Comparison of ENCODE assay signal across 18 cellular contexts in genomic region chr4:57104706-57105560, GRCh38. TPM values are rescaled to one million over a fixed set of nuclear protein-coding genes. Genes with fewer than 3 reads are reported as not detected.
DNase-seq lines count a peak whose midpoint lies in the region; ATAC-seq and TF ChIP-seq lines count a peak whose summit lies in the region.
"Had no signal": no experiment of that assay in that cellular context is flagged by ENCODE, and none has a peak within 500 bp of the region (broad histone marks: within the 10 kb centered on the region; RNA-seq: fewer than 3 reads in every experiment).

No MANE protein-coding gene starts in this region.

- H3K4me3 Mint-ChIP-seq in HFFc6 (peak overlapping the region; percentile 15), chondrocyte (ENCODE audit: unreplicated experiment) (peak overlapping the region; percentile 90)
- H3K4me3 Mint-ChIP-seq: GM23338 had no signal

- H3K9ac ChIP-seq in mesenchymal stem cell (ENCODE audit: low read length) (no peak overlapping the region), stomach smooth muscle (ENCODE audit: low read length in 2 of 2) (no peak overlapping the region)

- no peak for DNase-seq in HFFc6
- no peak for DNase-seq in chondrocyte (ENCODE audit: low spot score)
- DNase-seq in mesenchymal stem cell = peak; percentile 79
- DNase-seq in mucosa of gallbladder (ENCODE audit: low spot score) = no peak
- no peak for DNase-seq in germinal center (ENCODE audit: low spot score)
- DNase-seq in body of pancreas = no peak
- no peak for DNase-seq in SK-N-DZ (ENCODE audit: low spot score)
- DNase-seq: activated CD4-positive, alpha-beta T cell treated with anti-CD3 and anti-CD28 coated beads for 1 hour; activated CD8-positive, alpha-beta memory T cell treated with anti-CD3 and anti-CD28 coated beads, Interleukin-2, amount 50 U/mL, for 4 hours; activated gamma-delta T cell treated with Interleukin-2 at 50 U/mL for 16 hours; BE2C; NCI-H1417 treated with DMSO at 0.1 percent for 48 hours; NCI-H2227 treated with DMSO at 0.1 percent for 48 hours; stimulated activated naive CD4-positive, alpha-beta T cell treated with Interleukin-2 at 50 U/mL for 16 hours had no signal

- H3K27me3 Mint-ChIP-seq in HFFc6 (ENCODE audit: insufficient read depth) (peaks cover 9% of the 10 kb centered on the region), chondrocyte (ENCODE audit: low read depth) (no peaks in the 10 kb centered on the region)

- H3K14ac ChIP-seq in mesenchymal stem cell (ENCODE audit: low read length in 2 of 2) = peak overlapping the region in 1 of 2 experiments; percentile 65

- no peak overlapping the region for H2BK5ac ChIP-seq in mesenchymal stem cell (ENCODE audit: low read depth, low read length, poor library complexity, severe bottlenecking)

- no peak overlapping the region for H3K23ac ChIP-seq in mesenchymal stem cell (ENCODE audit: low read length in 2 of 2)

- H2AFZ ChIP-seq in mesenchymal stem cell (ENCODE audit: low read depth, low read length) = no peak overlapping the region
- H2AFZ ChIP-seq: GM23338 had no signal

- H4K8ac ChIP-seq in mesenchymal stem cell (ENCODE audit: low read length) = no peak overlapping the region

- peaks cover 0 to 10% of the 10 kb centered on the region in 2 experiments for H3K36me3 ChIP-seq in mesenchymal stem cell (ENCODE audit: control insufficient read depth in 1 of 2, insufficient read depth in 2 of 2, low read depth in 1 of 2, low read length in 2 of 2)
- no peaks in the 10 kb centered on the region for H3K36me3 ChIP-seq in stomach smooth muscle (ENCODE audit: control insufficient read depth in 2 of 2, insufficient read depth in 2 of 2, low read length in 2 of 2)
- H3K36me3 ChIP-seq in body of pancreas (replicated peaks in 1 of 2; ENCODE audit: insufficient read depth in 1 of 2, low read depth in 2 of 2) = no peaks in the 10 kb centered on the region
- H3K36me3 ChIP-seq: BE2C, neutrophil had no signal

- H3K4ac ChIP-seq in mesenchymal stem cell (ENCODE audit: low read depth in 1 of 2, low read length in 2 of 2) = peak overlapping the region in 1 of 2 experiments; percentile 49

- H3K9me3 Mint-ChIP-seq in HFFc6 (peaks cover 21% of the 10 kb centered on the region), chondrocyte (ENCODE audit: low read depth) (no peaks in the 10 kb centered on the region)
- H3K9me3 Mint-ChIP-seq: GM23338 had no signal

- peaks cover 6% of the 10 kb centered on the region for H3K4me1 ChIP-seq in mesenchymal stem cell (ENCODE audit: control insufficient read depth, insufficient read depth, low read depth, low read length)
- peaks cover 32% of the 10 kb centered on the region for H3K4me1 ChIP-seq in stomach smooth muscle (ENCODE audit: control insufficient read depth, insufficient read depth, low read length)
- peaks cover 27% of the 10 kb centered on the region for H3K4me1 ChIP-seq in body of pancreas

- H3K27ac ChIP-seq in mesenchymal stem cell (ENCODE audit: low read length, poor library complexity, severe bottlenecking) = peak overlapping the region; percentile 41
- peak overlapping the region; percentile 93 for H3K27ac ChIP-seq in stomach smooth muscle (ENCODE audit: low read length)
- peak overlapping the region in 1 of 4 donors; percentile 10 for H3K27ac ChIP-seq in body of pancreas
- H3K27ac ChIP-seq: neutrophil had no signal

- H2AK5ac ChIP-seq in mesenchymal stem cell (ENCODE audit: low read length, severe bottlenecking) = no peak overlapping the region

- TF ChIP-seq CTCF in HFFc6 (IDR thresholded peaks at IDR 0.05) (no peak), chondrocyte (IDR thresholded peaks at IDR 0.05) (no peak), body of pancreas (IDR thresholded peaks at IDR 0.05) (no peak)

- H3K36me3 Mint-ChIP-seq in HFFc6 (ENCODE audit: low read depth) (peaks cover 66% of the 10 kb centered on the region), chondrocyte (ENCODE audit: low read depth) (peaks cover 59% of the 10 kb centered on the region)
- H3K36me3 Mint-ChIP-seq: brain had no signal

- 95% methylated on average over 2 of the region's 4 CpGs for WGBS in mesenchymal stem cell
- WGBS in body of pancreas, 2 donors = 65 to 74% methylated on average over 4 of the region's 4 CpGs

- TF ChIP-seq POLR2A in body of pancreas (IDR thresholded peaks at IDR 0.05) = no peak

- no peak for ATAC-seq in body of pancreas
- ATAC-seq: GM23338 had no signal

- intact Hi-C loops in body of pancreas (cut with DNase I) = no loop called here

- H3K18ac ChIP-seq in mesenchymal stem cell (ENCODE audit: low read depth in 1 of 2, low read length in 2 of 2) = peak overlapping the region; percentile 21 to 23

- no peaks in the 10 kb centered on the region for H3K79me1 ChIP-seq in mesenchymal stem cell (replicated peaks; ENCODE audit: low read length, poor library complexity, severe bottlenecking)

- H2BK15ac ChIP-seq in mesenchymal stem cell (ENCODE audit: low read depth, poor library complexity, severe bottlenecking) = no peak overlapping the region

- H3K9me3 ChIP-seq in mesenchymal stem cell (ENCODE audit: control insufficient read depth, low read length) = no peaks in the 10 kb centered on the region
- no peaks in the 10 kb centered on the region for H3K9me3 ChIP-seq in stomach smooth muscle (ENCODE audit: control insufficient read depth in 2 of 2, low read length in 2 of 2)
- H3K9me3 ChIP-seq in body of pancreas = no peaks in the 10 kb centered on the region
- H3K9me3 ChIP-seq: BE2C, neutrophil had no signal

- no peak overlapping the region for H4K91ac ChIP-seq in mesenchymal stem cell (ENCODE audit: low read length)

- H3K4me1 Mint-ChIP-seq in HFFc6 (ENCODE audit: low read depth) = peaks cover 95% of the 10 kb centered on the region
- H3K4me1 Mint-ChIP-seq in chondrocyte (ENCODE audit: low read depth) = peaks cover 69% of the 10 kb centered on the region

- peak overlapping the region; percentile 70 for H3K27ac Mint-ChIP-seq in HFFc6
- H3K27ac Mint-ChIP-seq in chondrocyte (ENCODE audit: unreplicated experiment) = peak overlapping the region; percentile 95
- H3K27ac Mint-ChIP-seq: GM23338 had no signal

- H2BK120ac ChIP-seq in mesenchymal stem cell (ENCODE audit: low read depth, low read length) = no peak overlapping the region

- peak overlapping the region in 1 of 2 experiments; percentile 63 for H2BK12ac ChIP-seq in mesenchymal stem cell (ENCODE audit: low read length in 2 of 2)

- H3K4me2 ChIP-seq in mesenchymal stem cell (ENCODE audit: low read length, poor library complexity, severe bottlenecking) = no peak overlapping the region
- H3K4me2 ChIP-seq: GM23338 had no signal

- H3K27me3 ChIP-seq in mesenchymal stem cell (ENCODE audit: control insufficient read depth in 1 of 2, insufficient read depth in 1 of 2, low read length in 2 of 2) = peaks cover 0 to 10% of the 10 kb centered on the region in 2 experiments
- H3K27me3 ChIP-seq in stomach smooth muscle (ENCODE audit: control insufficient read depth in 1 of 2, insufficient read depth in 2 of 2, low read length in 2 of 2) = no peaks in the 10 kb centered on the region
- no peaks in the 10 kb centered on the region for H3K27me3 ChIP-seq in body of pancreas

- H3K4me3 ChIP-seq in mesenchymal stem cell (ENCODE audit: insufficient read depth in 1 of 2, low read depth in 1 of 2, low read length in 2 of 2) (no peak overlapping the region), stomach smooth muscle (ENCODE audit: low read length in 2 of 2) (peak overlapping the region in 1 of 2 donors; percentile 35), body of pancreas (no peak overlapping the region)
- H3K4me3 ChIP-seq: GM23338 had no signal

RNA-seq across cellular contexts. Expression of gene IGFBP7, which starts 5.3 kb away (rescaled TPM):
- 100 to 1,000 TPM; 464 to 821 (median 485) TPM for total RNA-seq in HFFc6 (2021; fragmentation: NEBNext Ultra II Directional; extraction: Animal tissue kit (Norgen Biotek cat#: 25700))
- total RNA-seq in chondrocyte = 3,991 to 5,189 TPM (median 5,125 TPM) in 3 replicates
- 2,552 TPM for polyA plus RNA-seq in mesenchymal stem cell (2013, experiment 1 of 2)
- polyA plus RNA-seq in mesenchymal stem cell (2013, experiment 2 of 2) = 3,066 TPM
- total RNA-seq in mucosa of gallbladder = 1,557 TPM
- total RNA-seq in body of pancreas = 1,000 to 10,000 TPM in 1 of 2 donors, 100 to 1,000 TPM in 1; 758 to 1,249 TPM
- not detected in 2 replicates for polyA plus RNA-seq in SK-N-DZ (2014; cell fraction: cytosol; rRNA removed)
- polyA plus RNA-seq in SK-N-DZ (2014; cell fraction: nucleus; rRNA removed) = not detected in 2 replicates
